ENCODE assay signal across 1 cellular context in genomic region chr2:96931966-96932365, GRCh38.
TF ChIP-seq lines count a peak whose summit lies in the region.

No MANE protein-coding gene starts in this region.

TF ChIP-seq in HepG2, 621 proteins besides CTCF, POLR2A, EP300 and RAD21 (continued from another document):
- TF ChIP-seq TRIM22 (IDR thresholded peaks at IDR 0.05), result no peak
- no peak for TF ChIP-seq HMGXB3 (CRISPR knock-in tag; IDR thresholded peaks at IDR 0.05; ENCODE audit: borderline replicate concordance)
- no peak for TF ChIP-seq BCL6 (CRISPR knock-in tag; IDR thresholded peaks at IDR 0.05)
- no peak for TF ChIP-seq ZNF407 (CRISPR knock-in tag; IDR thresholded peaks at IDR 0.05; ENCODE audit: not compliant biosample characterization)
- no peak for TF ChIP-seq ELF3 (CRISPR knock-in tag; IDR thresholded peaks at IDR 0.05)
- TF ChIP-seq ZNF580 (CRISPR knock-in tag; IDR thresholded peaks at IDR 0.05; ENCODE audit: borderline replicate concordance, low read depth), result no peak
- TF ChIP-seq FOXP4 (CRISPR knock-in tag; IDR thresholded peaks at IDR 0.05), result no peak
